8 cellular contexts compared by ENCODE assay signal in genomic region chr12:113334786-113335539, GRCh38. TPM values are rescaled to one million over a fixed set of nuclear protein-coding genes. Genes with fewer than 3 reads are reported as not detected.
DNase-seq lines count a peak whose midpoint lies in the region; ATAC-seq and TF ChIP-seq lines count a peak whose summit lies in the region.

Gene SLC8B1 (minus strand): TSS chr12:113335109. CDS start chr12:113332878, 2,231 bp downstream.

- DNase-seq in Daoy (ENCODE audit: low read depth) (peak; percentile 88), KBM-7 (peak; percentile 76), SJCRH30 (peak; percentile 75 to 85), foreskin keratinocyte (peak; percentile 53 to 69)
- DNase-seq in activated gamma-delta T cell treated with anti-CD3 and anti-CD28 coated beads, Interleukin-2, amount 50 U/mL, for 16 hours (ENCODE audit: low read depth) = peak; percentile 80

- ATAC-seq in GM21576 (IDR thresholded peaks at IDR 0.05; ENCODE audit: unreplicated experiment) (peak; percentile 81), foreskin keratinocyte (peak; percentile 93)

- H3K27ac ChIP-seq in SJCRH30 (peak within 1 kb of the TSS; percentile 13; the same call in 1 of the 2 replicates), foreskin keratinocyte (peak within 1 kb of the TSS; percentile 76), stomach smooth muscle (ENCODE audit: low read length) (no peak within 1 kb of the TSS)

- H3K9ac ChIP-seq in stomach smooth muscle (ENCODE audit: low read length in 2 of 2) = peak within 1 kb of the TSS; percentile 71 to 79

- H3K9me3 ChIP-seq in SJCRH30 (replicated peaks) (no peaks in the 10 kb centered on the region), neuron (ENCODE audit: low read length) (no peaks in the 10 kb centered on the region), stomach smooth muscle (ENCODE audit: control insufficient read depth in 2 of 2, low read length in 2 of 2) (no peaks in the 10 kb centered on the region)

- peak within 1 kb of the TSS; percentile 19 for H2AFZ ChIP-seq in neuron (ENCODE audit: low read depth, low read length)

- in situ Hi-C loops in KBM-7 (cut with MboI; ENCODE audit: low pct_unique_long_range_greater_than_20kb, low sequenced_read_pairs) = no loop called here

- H3K4me3 ChIP-seq in SJCRH30 (peak within 1 kb of the TSS; percentile 73), neuron (ENCODE audit: low read length) (peak within 1 kb of the TSS; percentile 61), stomach smooth muscle (ENCODE audit: low read length in 2 of 2) (peak within 1 kb of the TSS; percentile 86 to 90)

- no peak for TF ChIP-seq CTCF in foreskin keratinocyte (conservative IDR thresholded peaks at IDR 0.05)

- no peaks in the 10 kb centered on the region for H3K36me3 ChIP-seq in SJCRH30
- no peaks in the 10 kb centered on the region for H3K36me3 ChIP-seq in neuron (ENCODE audit: insufficient read depth, low read length)
- peaks cover 0 to 8% of the 10 kb centered on the region in 2 donors for H3K36me3 ChIP-seq in stomach smooth muscle (ENCODE audit: control insufficient read depth in 2 of 2, insufficient read depth in 2 of 2, low read length in 2 of 2)

- H3K27me3 ChIP-seq in SJCRH30 (no peaks in the 10 kb centered on the region), foreskin keratinocyte (no peaks in the 10 kb centered on the region), neuron (ENCODE audit: insufficient read depth, low read length) (no peaks in the 10 kb centered on the region), stomach smooth muscle (ENCODE audit: control insufficient read depth in 1 of 2, insufficient read depth in 2 of 2, low read length in 2 of 2) (no peaks in the 10 kb centered on the region)

- 0 out of 2 replicates have a peak, but pooled peaks cover 2% of the 10 kb centered on the region for H3K4me1 ChIP-seq in SJCRH30
- H3K4me1 ChIP-seq in foreskin keratinocyte = no peaks in the 10 kb centered on the region
- H3K4me1 ChIP-seq in neuron (ENCODE audit: insufficient read depth, low read length) = no peaks in the 10 kb centered on the region
- H3K4me1 ChIP-seq in stomach smooth muscle (ENCODE audit: control insufficient read depth, insufficient read depth, low read length) = peaks cover 20% of the 10 kb centered on the region

RNA-seq across cellular contexts. Expression of gene SLC8B1, which starts in this region (rescaled TPM):
- 13.4 and 16.4 TPM in 2 replicates for total RNA-seq in Daoy (2014; rRNA removed; shearing (Covaris generic))
- total RNA-seq in SJCRH30 (2014; rRNA removed; shearing (Covaris generic)) = 8.1 and 9.6 TPM in 2 replicates
- 11.7 and 12.3 TPM in 2 replicates for total RNA-seq in foreskin keratinocyte
- polyA plus RNA-seq in foreskin keratinocyte = 9.5 and 11.4 TPM in 2 replicates
